In the genomic region with DNA sequence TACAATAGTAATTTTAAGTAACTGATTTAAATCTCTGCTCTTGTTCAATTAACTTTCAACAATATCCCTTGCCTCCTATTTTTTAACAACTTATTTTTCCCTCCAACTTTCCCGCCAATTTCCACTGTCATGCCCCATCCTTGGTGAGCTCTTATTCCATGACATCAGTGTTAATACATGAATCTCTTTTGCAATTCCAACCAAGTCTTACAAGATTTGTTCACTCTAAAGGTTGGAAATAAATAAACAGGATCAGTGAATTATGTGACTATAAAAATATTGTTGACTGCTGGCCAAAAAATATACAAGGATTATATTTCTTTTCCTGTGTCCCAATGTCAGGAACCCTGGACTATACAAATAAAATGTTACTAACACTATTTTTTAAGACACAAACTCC, we compare ENCODE assay signal across 24 cellular contexts. TPM values are rescaled to one million over a fixed set of nuclear protein-coding genes. Genes with fewer than 3 reads are reported as not detected.
"Had no signal": no experiment of that assay in that cellular context is flagged by ENCODE, and none has a peak within 500 bp of the region (broad histone marks: within the 10 kb centered on the region; RNA-seq: fewer than 3 reads in every experiment).

No MANE protein-coding gene starts in this region.

- DNase-seq: activated CD4-positive, alpha-beta T cell treated with anti-CD3 and anti-CD28 coated beads for 4 hours; activated CD4-positive, alpha-beta T cell treated with anti-CD3 and anti-CD28 coated beads, Interleukin-2, amount 50 U/mL, for 4 hours; activated CD8-positive, alpha-beta memory T cell treated with anti-CD3 and anti-CD28 coated beads, Interleukin-2, amount 50 U/mL, for 48 hours; activated CD8-positive, alpha-beta T cell treated with anti-CD3 and anti-CD28 coated beads, Interleukin-2, amount 10 ng/mL, durations not matched to agents 7 days and 5 days; activated effector memory CD4-positive, alpha-beta T cell treated with Interleukin-2 at 50 U/mL for 16 hours; activated naive CD4-positive, alpha-beta T cell; activated T-cell treated with anti-CD3 and anti-CD28 coated beads, Interleukin-2, amount 50 U/mL, for 24 hours; amniotic stem cell; brain microvascular endothelial cell; KG1; MG63; MV-4-11; NCI-H1092 treated with DMSO at 0.1 percent for 48 hours; NCI-H1417 treated with DMSO at 0.1 percent for 48 hours; NCI-H1694; NCI-H2029 treated with DMSO at 0.1 percent for 48 hours; NCI-H510A treated with DMSO at 0.1 percent for 48 hours; SHP77 had no signal

- H3K4me1 ChIP-seq: SJSA1 had no signal

- ATAC-seq: activated CD4-positive, CD25-positive, alpha-beta regulatory T cell treated with anti-CD3 and anti-CD28 coated beads, Interleukin-2, amount 50 U/mL, for 24 hours; activated CD8-positive, alpha-beta T cell treated with anti-CD3 and anti-CD28 coated beads, Interleukin-2, amount 10 ng/mL, durations not matched to agents 7 days and 5 days had no signal

- H3K4me3 Mint-ChIP-seq: activated CD8-positive, alpha-beta T cell treated with anti-CD3 and anti-CD28 coated beads, Interleukin-2, amount 10 ng/mL, durations not matched to agents 7 days and 5 days; activated naive CD4-positive, alpha-beta T cell treated with anti-CD3 and anti-CD28 coated beads, Interleukin-2, amount 50 U/mL, for 24 hours; activated T-cell treated with anti-CD3 and anti-CD28 coated beads, Interleukin-2, amount 50 U/mL, for 24 hours; activated T-helper 1 cell treated with anti-CD3 and anti-CD28 coated beads, Interleukin-12 subunit alpha, Interleukin-12 subunit beta, Interleukin-2, Interleukin-4 antibody, amounts not matched to agents 30 ng/mL and 10 ng/mL and 1 ng/mL, durations not matched to agents 14 hours and 24 hours and 36 hours; T-helper 1 cell treated with Interleukin-12 subunit alpha and Interleukin-12 subunit beta and Interleukin-4 antibody, amounts not matched to agents 30 μg/mL and 1 μg/mL, for 36 hours had no signal

- H3K4me3 ChIP-seq: cardiac muscle cell, MG63, SJSA1 had no signal

- H3K4me1 Mint-ChIP-seq: activated naive CD4-positive, alpha-beta T cell treated with anti-CD3 and anti-CD28 coated beads, Interleukin-2, amount 50 U/mL, for 24 hours had no signal

- H3K9me3 ChIP-seq: SJSA1 had no signal

- H3K27ac Mint-ChIP-seq: activated CD8-positive, alpha-beta T cell treated with anti-CD3 and anti-CD28 coated beads, Interleukin-2, amount 10 ng/mL, durations not matched to agents 7 days and 5 days; activated naive CD4-positive, alpha-beta T cell treated with anti-CD3 and anti-CD28 coated beads, Interleukin-2, amount 50 U/mL, for 24 hours; activated T-cell treated with anti-CD3 and anti-CD28 coated beads, Interleukin-2, amount 50 U/mL, for 24 hours; activated T-helper 1 cell treated with anti-CD3 and anti-CD28 coated beads, Interleukin-12 subunit alpha, Interleukin-12 subunit beta, Interleukin-2, Interleukin-4 antibody, amounts not matched to agents 30 ng/mL and 10 ng/mL and 1 ng/mL, durations not matched to agents 14 hours and 24 hours and 36 hours; T-helper 1 cell treated with Interleukin-12 subunit alpha and Interleukin-12 subunit beta and Interleukin-4 antibody, amounts not matched to agents 30 μg/mL and 1 μg/mL, for 36 hours had no signal

- H3K27ac ChIP-seq: brain microvascular endothelial cell, cardiac muscle cell, SJSA1 had no signal

- H3K27me3 Mint-ChIP-seq: activated naive CD4-positive, alpha-beta T cell treated with anti-CD3 and anti-CD28 coated beads, Interleukin-2, amount 50 U/mL, for 24 hours; activated T-cell treated with anti-CD3 and anti-CD28 coated beads, Interleukin-2, amount 50 U/mL, for 24 hours had no signal

- H3K36me3 Mint-ChIP-seq: activated naive CD4-positive, alpha-beta T cell treated with anti-CD3 and anti-CD28 coated beads, Interleukin-2, amount 50 U/mL, for 24 hours had no signal

- H3K36me3 ChIP-seq: brain microvascular endothelial cell, cardiac muscle cell, MG63, SJSA1 had no signal

- H3K27me3 ChIP-seq: brain microvascular endothelial cell, cardiac muscle cell, MG63, SJSA1 had no signal

RNA-seq across cellular contexts. Expression of a gene that starts 21.0 kb away (rescaled TPM):
- total RNA-seq: activated CD8-positive, alpha-beta T cell treated with anti-CD3 and anti-CD28 coated beads, Interleukin-2, amount 10 ng/mL, durations not matched to agents 7 days and 5 days; activated T-helper 1 cell treated with anti-CD3 and anti-CD28 coated beads, Interleukin-12 subunit alpha, Interleukin-12 subunit beta, Interleukin-2, Interleukin-4 antibody, amounts not matched to agents 30 ng/mL and 10 ng/mL and 1 ng/mL, durations not matched to agents 14 hours and 24 hours and 36 hours; cardiac muscle cell; SJSA1 had no signal
